8 cellular contexts compared by ENCODE assay signal in the genomic region with DNA sequence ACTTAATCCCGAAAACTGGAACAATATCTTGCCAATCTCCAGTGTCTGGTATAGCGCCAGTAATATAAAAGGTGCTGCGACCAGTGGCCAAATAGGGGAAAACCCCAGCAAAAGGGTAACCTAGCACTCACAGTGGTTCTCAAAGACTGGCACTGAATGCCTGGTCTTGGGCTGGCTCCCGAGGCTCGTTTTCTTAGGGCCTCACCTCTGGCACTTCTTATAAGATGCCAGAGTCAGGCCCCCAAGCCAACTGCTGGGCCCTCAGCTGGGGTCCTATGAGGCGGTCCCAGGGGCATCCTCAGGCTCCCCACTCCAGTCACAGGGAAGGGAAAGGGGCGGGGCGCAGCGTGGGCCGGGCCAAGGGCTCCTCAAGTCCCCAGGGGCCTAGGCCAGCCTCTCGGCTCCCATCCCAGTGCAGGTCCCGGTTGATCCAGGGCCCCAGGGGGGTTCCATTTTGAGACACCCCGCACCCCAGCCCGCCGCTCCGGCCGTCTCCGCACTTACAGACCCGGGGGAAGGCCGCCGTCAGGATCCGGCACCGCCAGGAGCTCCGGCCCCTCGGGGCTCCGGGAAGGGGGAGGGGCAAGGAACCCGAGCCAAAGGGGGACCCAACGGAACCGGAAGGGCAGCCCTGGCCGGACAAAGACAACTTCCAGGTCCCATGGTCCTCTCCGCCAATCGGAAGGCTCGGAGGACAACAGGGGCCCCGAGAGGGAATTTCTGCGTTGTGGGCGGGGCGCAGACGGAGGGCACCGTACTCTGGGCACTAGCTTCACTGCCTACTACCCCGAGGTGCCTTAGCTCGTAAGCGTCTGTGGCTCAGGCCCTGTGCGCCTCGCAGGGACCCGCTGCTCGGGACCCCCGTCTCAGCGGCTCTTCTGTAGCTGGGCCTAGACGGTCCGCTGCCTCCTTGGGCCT. TPM values are rescaled to one million over a fixed set of nuclear protein-coding genes. Genes with fewer than 3 reads are reported as not detected.
DNase-seq lines count a peak whose midpoint lies in the region; ATAC-seq, FAIRE-seq and TF ChIP-seq lines count a peak whose summit lies in the region.

Gene ZBTB26 (minus strand): TSS at position 580 of the 918 bp plus-strand sequence. CDS start 11,578 bp downstream, outside the sequence.

- H3K4me1 ChIP-seq in HUES48 (ENCODE audit: control insufficient read depth, insufficient read depth, low read length) = peaks cover 15% of the 10 kb centered on the region
- no peaks in the 10 kb centered on the region for H3K4me1 ChIP-seq in NT2/D1 (ENCODE audit: insufficient read depth, insufficient read length)
- H3K4me1 ChIP-seq in endothelial cell of umbilical vein (ENCODE audit: control insufficient read depth, extremely low read depth, insufficient read depth, low read length) = peaks cover 15% of the 10 kb centered on the region

- FAIRE-seq in endothelial cell of umbilical vein (lab: Jason Lieb, UNC) = peak; percentile 88

- no peaks in the 10 kb centered on the region for H3K36me3 Mint-ChIP-seq in Calu3 (ENCODE audit: insufficient read depth, unreplicated experiment)

- intact Hi-C loops in Calu3 (cut with micrococcal nuclease; ENCODE audit: unreplicated experiment) (loop anchor here (1.0 kb wide), 1 partner anchor 60 kb away; no protein-coding TSS in a partner anchor), endothelial cell of umbilical vein (cut with micrococcal nuclease) (loop anchor here (1.0 kb wide), 4 partner anchors 10 to 60 kb away; partner anchors contain the start of genes RABGAP1, RC3H2 and ZBTB6)

- H3K9me3 Mint-ChIP-seq in Calu3 (ENCODE audit: low read depth, unreplicated experiment) = no peaks in the 10 kb centered on the region

- peak within 1 kb of the TSS; percentile 93 for H2AFZ ChIP-seq in endothelial cell of umbilical vein (ENCODE audit: low read depth, low read length)

- no peaks in the 10 kb centered on the region for H3K9me1 ChIP-seq in endothelial cell of umbilical vein (replicated peaks; ENCODE audit: control insufficient read depth, extremely low read depth, insufficient read depth, low read length)

- no peaks in the 10 kb centered on the region for H4K20me1 ChIP-seq in endothelial cell of umbilical vein (replicated peaks; ENCODE audit: control insufficient read depth, extremely low read depth, insufficient read depth, low read length)

- BruUV-seq in Calu3 (replicated peaks; lab: Mats Ljungman, UMichigan) (no TSS peak), endothelial cell of umbilical vein (replicated peaks; lab: Mats Ljungman, UMichigan) (TSS peak; percentile 67)

- H3K4me3 ChIP-seq in HUES48 (ENCODE audit: low read depth, low read length) (peak within 1 kb of the TSS; percentile 85), NT2/D1 (ENCODE audit: insufficient read length, low read depth) (peak within 1 kb of the TSS; percentile 89), endothelial cell of umbilical vein (replicated peaks in 1 of 3; ENCODE audit: insufficient read depth in 1 of 3, low read depth in 1 of 3, low read length in 3 of 3) (peak within 1 kb of the TSS; percentile 64 to 100 (median 70))

- peaks cover 8% of the 10 kb centered on the region for H3K36me3 ChIP-seq in HUES48 (ENCODE audit: control insufficient read depth, insufficient read depth, low read length)
- H3K36me3 ChIP-seq in NT2/D1 (ENCODE audit: insufficient read depth, insufficient read length, low read length) = peaks cover 20% of the 10 kb centered on the region
- H3K36me3 ChIP-seq in endothelial cell of umbilical vein (ENCODE audit: control insufficient read depth in 2 of 2, extremely low read depth in 1 of 2, insufficient read depth in 2 of 2, low read length in 2 of 2) = no peaks in the 10 kb centered on the region

- H3K27me3 ChIP-seq in HUES48 (ENCODE audit: control insufficient read depth, insufficient read depth, low read length) (no peaks in the 10 kb centered on the region), NT2/D1 (ENCODE audit: insufficient read depth, insufficient read length) (no peaks in the 10 kb centered on the region), endothelial cell of umbilical vein (ENCODE audit: control insufficient read depth in 2 of 2, insufficient read depth in 2 of 2, low read length in 2 of 2) (no peaks in the 10 kb centered on the region)

- H3K27ac Mint-ChIP-seq in Calu3 (ENCODE audit: unreplicated experiment) = peak within 1 kb of the TSS; percentile 92

- no peaks in the 10 kb centered on the region for H3K27me3 Mint-ChIP-seq in Calu3 (ENCODE audit: unreplicated experiment)

- CTCF ChIA-PET in Calu3 (lab: Charles Lee) = interaction anchor here (0.8 to 1.7 kb wide), 4 partner anchors 9 to 60 kb away, joined by 5 to 7 read pairs (median 6); partner anchors contain the start of gene RABGAP1
- CTCF ChIA-PET in endothelial cell of umbilical vein (lab: Charles Lee) = interaction anchor here (0.7 to 3.1 kb wide), 7 partner anchors 9 to 96 kb away, joined by 3 to 16 read pairs (median 7); partner anchors contain the start of genes RABGAP1 and RC3H2

- peak; percentile 95 for ATAC-seq in GM21423 (IDR thresholded peaks at IDR 0.05; ENCODE audit: unreplicated experiment)

- H3K79me2 ChIP-seq in endothelial cell of umbilical vein (ENCODE audit: control insufficient read depth, insufficient read depth, low read length) = peaks cover 55% of the 10 kb centered on the region

- H3K27ac ChIP-seq in HUES48 (ENCODE audit: low read depth, low read length) = peak within 1 kb of the TSS; percentile 91
- H3K27ac ChIP-seq in endothelial cell of umbilical vein (ENCODE audit: insufficient read depth, low read depth, low read length) = peak within 1 kb of the TSS; percentile 87

- H3K4me3 Mint-ChIP-seq in Calu3 (ENCODE audit: low read depth, unreplicated experiment) = no peak within 1 kb of the TSS

- no peaks in the 10 kb centered on the region for H3K4me1 Mint-ChIP-seq in Calu3 (ENCODE audit: low read depth, unreplicated experiment)

- peak; percentile 90 for TF ChIP-seq POLR2A in endothelial cell of umbilical vein (IDR thresholded peaks at IDR 0.05; ENCODE audit: low read depth, low read length)

- H3K9me3 ChIP-seq in HUES48 (ENCODE audit: control insufficient read depth, insufficient read depth, low read length) (no peaks in the 10 kb centered on the region), NT2/D1 (ENCODE audit: insufficient read depth, low read length) (no peaks in the 10 kb centered on the region), endothelial cell of umbilical vein (replicated peaks; ENCODE audit: control insufficient read depth, insufficient read depth, low read length) (no peaks in the 10 kb centered on the region)

- H3K9ac ChIP-seq in HUES48 (ENCODE audit: low read depth, low read length) = peak within 1 kb of the TSS; percentile 86
- H3K9ac ChIP-seq in NT2/D1 (ENCODE audit: insufficient read length, low read depth) = peak within 1 kb of the TSS; percentile 94
- H3K9ac ChIP-seq in endothelial cell of umbilical vein (replicated peaks; ENCODE audit: extremely low read depth, insufficient read depth, low read length) = peak within 1 kb of the TSS; percentile 94

- DNase-seq in Calu3 (peak; percentile 90), NT2/D1 (ENCODE audit: low read depth, low spot score) (peak; percentile 89), endothelial cell of umbilical vein (ENCODE audit: low read depth, low spot score) (peak; percentile 95), middle frontal gyrus (ENCODE audit: extremely low spot score, low spot score) (peak; percentile 92)
- peak; percentile 85 for DNase-seq in activated CD8-positive, alpha-beta memory T cell treated with anti-CD3 and anti-CD28 coated beads, Interleukin-2, amount 50 U/mL, for 24 hours (ENCODE audit: extremely low read depth)
- DNase-seq in stimulated activated CD8-positive, alpha-beta memory T cell treated with anti-CD3 and anti-CD28 coated beads, Interleukin-2, amount 100 ng/mL, for 48 hours (ENCODE audit: low read depth in 2 of 2) = peak; percentile 87 to 88

- TF ChIP-seq CTCF in Calu3 (IDR thresholded peaks at IDR 0.05; ENCODE audit: unreplicated experiment) = no peak
- TF ChIP-seq CTCF in endothelial cell of umbilical vein (IDR thresholded peaks at IDR 0.05; ENCODE audit: extremely low read depth in 1 of 2, insufficient read depth in 1 of 2, low read depth in 1 of 2, low read length in 2 of 2) = no peak

- POLR2A ChIA-PET in endothelial cell of umbilical vein (lab: Charles Lee) = interaction anchor here (1.2 to 3.5 kb wide), 4 partner anchors 10 to 110 kb away, joined by 4 to 23 read pairs (median 7); partner anchors contain the start of genes RABGAP1, RC3H2 and ZBTB6

- dilution Hi-C loops in endothelial cell of umbilical vein (cut with MboI; ENCODE audit: extremely low pct_ligation_motif_present, low sequenced_read_pairs) = no loop called here

- peak within 1 kb of the TSS; percentile 98 for H3K4me2 ChIP-seq in endothelial cell of umbilical vein (ENCODE audit: insufficient read depth, low read length)

TF ChIP-seq in endothelial cell of umbilical vein, 7 proteins besides CTCF, POLR2A, EP300 and RAD21:
- TF ChIP-seq GATA2 (IDR thresholded peaks at IDR 0.05; ENCODE audit: insufficient read depth, insufficient read length, low read depth, low read length) = no peak
- TF ChIP-seq FOS (IDR thresholded peaks at IDR 0.05; ENCODE audit: borderline replicate concordance, insufficient read depth, low read length) = no peak
- TF ChIP-seq POLR2AphosphoS5 (IDR thresholded peaks at IDR 0.05; ENCODE audit: insufficient read depth, low read depth, low read length) = peak; percentile 81
- no peak for TF ChIP-seq JUN (IDR thresholded peaks at IDR 0.05; ENCODE audit: borderline replicate concordance, insufficient read depth, insufficient read length, low read depth)

RNA-seq across cellular contexts. Expression of gene ZBTB26, which starts in this region (rescaled TPM):
- total RNA-seq in Calu3 (2022) (5.8 and 6.7 TPM in 2 replicates), endothelial cell of umbilical vein (4.8 and 5.0 TPM in 2 replicates)
- 1.8 and 2.6 TPM in 2 replicates for polyA plus RNA-seq in endothelial cell of umbilical vein
- 2.4 and 2.7 TPM in 2 replicates for polyA plus RNA-seq in endothelial cell of umbilical vein (2011; cell fraction: cytosol; rRNA removed)
- polyA plus RNA-seq in endothelial cell of umbilical vein (2011; cell fraction: nucleus; rRNA removed) = 8.0 and 11.0 TPM in 2 replicates
- polyA plus RNA-seq in endothelial cell of umbilical vein (2012) = 3.0 and 3.3 TPM in 2 replicates
- polyA minus RNA-seq in endothelial cell of umbilical vein = 3.7 and 5.3 TPM in 2 replicates
- 4.7 TPM for polyA minus RNA-seq in endothelial cell of umbilical vein (2011; cell fraction: cytosol; rRNA and poly(A)+ RNA removed)
- 5.2 and 7.6 TPM in 2 replicates for polyA minus RNA-seq in endothelial cell of umbilical vein (2011; cell fraction: nucleus; rRNA and poly(A)+ RNA removed)

Comparison
In these comparisons a context has a peak if more than half of its experiments do, and no peak if none do; other contexts are left out.
1. Peak in every context shown above with its lines: DNase-seq, ATAC-seq, H3K4me3 ChIP-seq and H3K27ac ChIP-seq.